Comparison of ENCODE assay signal across 20 cellular contexts in genomic region chr1:84255586-84255985, GRCh38. TPM values are rescaled to one million over a fixed set of nuclear protein-coding genes. Genes with fewer than 3 reads are reported as not detected.
DNase-seq lines count a peak whose midpoint lies in the region; ATAC-seq, FAIRE-seq and TF ChIP-seq lines count a peak whose summit lies in the region.
"Had no signal": no experiment of that assay in that cellular context is flagged by ENCODE, and none has a peak within 500 bp of the region (broad histone marks: within the 10 kb centered on the region; RNA-seq: fewer than 3 reads in every experiment).

No MANE protein-coding gene starts in this region.

- POLR2A ChIA-PET in IMR-90 (lab: Charles Lee; ENCODE audit: unreplicated experiment) (no interaction called here), Panc1 (lab: Charles Lee) (no interaction called here), K562 (lab: Yijun Ruan, JAX) (interaction anchor here (0.6 to 1.3 kb wide), 3 partner anchors 10 to 520 kb away, joined by 3 to 4 read pairs (median 3); no protein-coding TSS in a partner anchor)

- H3K27me3 ChIP-seq in IMR-90 (ENCODE audit: control insufficient read depth, insufficient read depth, low read length) (no peaks in the 10 kb centered on the region), Panc1 (ENCODE audit: control insufficient read depth, insufficient read depth, low read length) (no peaks in the 10 kb centered on the region), K562 (ENCODE audit: control insufficient read depth in 2 of 2, insufficient read depth in 2 of 2, low read length in 2 of 2) (no peaks in the 10 kb centered on the region), thyroid gland (no peaks in the 10 kb centered on the region)
- H3K27me3 ChIP-seq: BE2C had no signal

- CTCF ChIA-PET in IMR-90 (lab: Yijun Ruan, JAX) (no interaction called here), Panc1 (lab: Charles Lee) (no interaction called here), K562 (lab: Yijun Ruan, JAX; ENCODE audit: low intra/inter-chr PET ratio) (no interaction called here)

- no peak for TF ChIP-seq CTCF in IMR-90 (conservative IDR thresholded peaks at IDR 0.05; ENCODE audit: low read depth, low read length)
- no peak for TF ChIP-seq CTCF in Panc1 (IDR thresholded peaks at IDR 0.05)
- TF ChIP-seq CTCF in K562 (IDR thresholded peaks at IDR 0.05 in 2 of 3, conservative IDR thresholded peaks at IDR 0.05 in 1 of 3; ENCODE audit: insufficient read depth in 2 of 3, low read depth in 1 of 3, low read length in 3 of 3) = no peak
- TF ChIP-seq CTCF in thyroid gland (IDR thresholded peaks at IDR 0.05) = no peak
- TF ChIP-seq CTCF in lower leg skin (IDR thresholded peaks at IDR 0.05) = no peak
- no peak for TF ChIP-seq CTCF in coronary artery (IDR thresholded peaks at IDR 0.05)

- TF ChIP-seq EP300 in K562 (IDR thresholded peaks at IDR 0.05; ENCODE audit: low read length) = no peak

- no peak overlapping the region for H4K8ac ChIP-seq in IMR-90 (ENCODE audit: low read depth in 2 of 2, low read length in 2 of 2)

- H4K5ac ChIP-seq in IMR-90 (ENCODE audit: low read depth, low read length) = no peak overlapping the region

- H3K36me3 ChIP-seq in IMR-90 (ENCODE audit: control insufficient read depth, insufficient read depth, low read length) = no peaks in the 10 kb centered on the region
- no peaks in the 10 kb centered on the region for H3K36me3 ChIP-seq in Panc1 (ENCODE audit: control insufficient read depth, insufficient read depth, low read length)
- no peaks in the 10 kb centered on the region for H3K36me3 ChIP-seq in K562 (ENCODE audit: control insufficient read depth, insufficient read depth, low read length)
- no peaks in the 10 kb centered on the region for H3K36me3 ChIP-seq in thyroid gland
- H3K36me3 ChIP-seq: BE2C, HAP-1 had no signal

- H3K9me1 ChIP-seq in IMR-90 (ENCODE audit: insufficient read depth, low read length) (peaks cover 9% of the 10 kb centered on the region), K562 (ENCODE audit: control insufficient read depth, insufficient read depth, low read length) (no peaks in the 10 kb centered on the region)

- no peaks in the 10 kb centered on the region for H3K9me3 ChIP-seq in IMR-90 (ENCODE audit: control insufficient read depth, insufficient read depth, low read length)
- H3K9me3 ChIP-seq in Panc1 (ENCODE audit: control insufficient read depth, insufficient read depth, low read depth, low read length) = peaks cover 10% of the 10 kb centered on the region
- H3K9me3 ChIP-seq in K562 (replicated peaks; ENCODE audit: control insufficient read depth, insufficient read depth, low read depth, low read length) = no peaks in the 10 kb centered on the region
- H3K9me3 ChIP-seq in thyroid gland = no peaks in the 10 kb centered on the region
- H3K9me3 ChIP-seq: BE2C, HAP-1 had no signal

- H2AK5ac ChIP-seq in IMR-90 (ENCODE audit: low read depth, low read length) = peak overlapping the region; percentile 15; the same call in 1 of the 2 replicates

- peaks cover 5% of the 10 kb centered on the region for H3K4me1 ChIP-seq in IMR-90 (ENCODE audit: control insufficient read depth, insufficient read depth, low read length)
- peaks cover 23% of the 10 kb centered on the region for H3K4me1 ChIP-seq in Panc1 (ENCODE audit: control insufficient read depth, insufficient read depth, low read length)
- H3K4me1 ChIP-seq in K562 (replicated peaks in 1 of 2; ENCODE audit: control insufficient read depth in 2 of 2, insufficient read depth in 2 of 2, low read length in 2 of 2) = no peaks in the 10 kb centered on the region; a peak in 1 of 5 replicates
- H3K4me1 ChIP-seq in thyroid gland = peaks cover 29 to 48% of the 10 kb centered on the region in 2 donors
- H3K4me1 ChIP-seq: BE2C had no signal

- in situ Hi-C loops in IMR-90 (cut with MboI; ENCODE audit: low sequenced_read_pairs) (no loop called here), Panc1 (cut with HindIII; ENCODE audit: low pct_unique_long_range_greater_than_20kb, low sequenced_read_pairs) (no loop called here), K562 (cut with MboI) (no loop called here)

- H3K18ac ChIP-seq in IMR-90 (ENCODE audit: low read depth, low read length) = peak overlapping the region; percentile 64; the same call in 1 of the 2 replicates

- no peak overlapping the region for H4K91ac ChIP-seq in IMR-90 (ENCODE audit: insufficient read depth, low read depth, low read length)

- intact Hi-C loops in IMR-90 (cut with micrococcal nuclease) (no loop called here), Panc1 (cut with micrococcal nuclease; ENCODE audit: unreplicated experiment) (no loop called here), K562 (cut with micrococcal nuclease) (no loop called here), thyroid gland (cut with DNase I) (no loop called here), lower leg skin (cut with DNase I; ENCODE audit: low total_unique reads) (no loop called here), cardiac septum (cut with DNase I) (no loop called here)

- H3K79me2 ChIP-seq in K562 (ENCODE audit: control insufficient read depth, insufficient read depth, low read length) = no peaks in the 10 kb centered on the region

- no peak overlapping the region for H3K4me2 ChIP-seq in IMR-90 (ENCODE audit: low read depth, low read length)
- no peak overlapping the region for H3K4me2 ChIP-seq in K562 (ENCODE audit: insufficient read depth, low read length)

- no peak overlapping the region for H3K56ac ChIP-seq in IMR-90 (ENCODE audit: extremely low read depth, insufficient read depth, low read length)

- no peaks in the 10 kb centered on the region for H3K79me1 ChIP-seq in IMR-90 (ENCODE audit: low read depth in 1 of 2, low read length in 2 of 2)

- H2BK20ac ChIP-seq in IMR-90 (ENCODE audit: low read depth, low read length) = no peak overlapping the region

- H3K27ac ChIP-seq in IMR-90 (ENCODE audit: insufficient read depth, low read length) (no peak overlapping the region), Panc1 (ENCODE audit: low read length) (peak overlapping the region; percentile 39; the same call in 1 of the 2 replicates), K562 (ENCODE audit: extremely low read depth, low read depth, low read length) (no peak overlapping the region), thyroid gland (peak overlapping the region; percentile 67 to 87 (median 69)), coronary artery (no peak overlapping the region)
- H3K27ac ChIP-seq: C4-2B had no signal

- no peak overlapping the region; the same call in 1 of the 2 replicates for H3K4ac ChIP-seq in IMR-90 (ENCODE audit: low read depth, low read length)

- DNase-seq in IMR-90 (no peak), Panc1 (ENCODE audit: low read depth, low spot score) (no peak), K562 (ENCODE audit: extremely low read depth in 1 of 4, low spot score in 3 of 4) (peak in 2 of 4 experiments; percentile 12 to 64), thyroid gland (no peak), lower leg skin (ENCODE audit: low spot score in 2 of 2) (no peak), HT-29 (ENCODE audit: low spot score) (no peak), cardiac septum (ENCODE audit: low spot score) (no peak), coronary artery (ENCODE audit: low spot score) (no peak)
- DNase-seq: BE2C; CD4-positive, alpha-beta memory T cell; DMS153; DMS79 treated with DMSO at 0.1 percent for 48 hours; EL; GOT3 had no signal

- dilution Hi-C loops in IMR-90 (cut with HindIII; ENCODE audit: low sequenced_read_pairs, unreplicated experiment) = no loop called here

- H3K9ac ChIP-seq in IMR-90 (ENCODE audit: low read depth, low read length) (no peak overlapping the region), K562 (ENCODE audit: insufficient read depth in 1 of 2, low read depth in 2 of 2, low read length in 2 of 2) (no peak overlapping the region)

- H4K20me1 ChIP-seq in IMR-90 (ENCODE audit: insufficient read depth, low read length) = no peaks in the 10 kb centered on the region
- H4K20me1 ChIP-seq in K562 (replicated peaks; ENCODE audit: control insufficient read depth, insufficient read depth, low read length) = no peaks in the 10 kb centered on the region

- no TSS peak for BruUV-seq in IMR-90 (replicated peaks; lab: Mats Ljungman, UMichigan)
- no TSS peak for BruUV-seq in Panc1 (replicated peaks; lab: Mats Ljungman, UMichigan)
- no TSS peak for BruUV-seq in K562 (replicated peaks; lab: Mats Ljungman, UMichigan)

- no peak overlapping the region for H2AFZ ChIP-seq in IMR-90 (replicated peaks; ENCODE audit: low read length, poor library complexity)
- H2AFZ ChIP-seq in K562 (ENCODE audit: low read depth, low read length) = no peak overlapping the region

- H2BK120ac ChIP-seq in IMR-90 (ENCODE audit: low read depth, low read length) = no peak overlapping the region; the same call in 1 of the 2 replicates

- H2AK9ac ChIP-seq in IMR-90 (replicated peaks; ENCODE audit: low read depth, low read length, poor library complexity) = no peak overlapping the region

- no peak overlapping the region for H3K14ac ChIP-seq in IMR-90 (replicated peaks; ENCODE audit: low read depth, low read length)

- FAIRE-seq in K562 (lab: Jason Lieb, UNC) = peak; percentile 62
- FAIRE-seq: A204.1, D721Med, G401.6, GM12892 had no signal

- no peak overlapping the region for H2BK15ac ChIP-seq in IMR-90 (ENCODE audit: low read depth, low read length)

- no peak for TF ChIP-seq RAD21 in IMR-90 (IDR thresholded peaks at IDR 0.05; ENCODE audit: low read length)
- TF ChIP-seq RAD21 in K562 (CRISPR knock-in tag; conservative IDR thresholded peaks at IDR 0.05 in 1 of 2, IDR thresholded peaks at IDR 0.05 in 1 of 2) = 0 out of 4 replicates have a peak, but pooled peaks of 1 of the 2 experiments have one; percentile 17

- no peak overlapping the region for H3K4me3 ChIP-seq in IMR-90 (ENCODE audit: insufficient read depth, low read depth, low read length)
- no peak overlapping the region for H3K4me3 ChIP-seq in Panc1 (ENCODE audit: low read depth in 2 of 2, low read length in 2 of 2)
- no peak overlapping the region for H3K4me3 ChIP-seq in K562
- H3K4me3 ChIP-seq in thyroid gland (replicated peaks in 1 of 3) = no peak overlapping the region
- H3K4me3 ChIP-seq in lower leg skin (ENCODE audit: low read depth, poor library complexity, severe bottlenecking) = no peak overlapping the region
- H3K4me3 ChIP-seq in coronary artery = no peak overlapping the region
- H3K4me3 ChIP-seq: HAP-1 had no signal

- ATAC-seq in IMR-90 (ENCODE audit: low read depth) (no peak), Panc1 (no peak), K562 (peak; percentile 54)

- H3K23ac ChIP-seq in IMR-90 (ENCODE audit: low read depth, low read length) = no peak overlapping the region

- TF ChIP-seq POLR2A in IMR-90 (IDR thresholded peaks at IDR 0.05; ENCODE audit: low read depth, low read length) = no peak
- no peak for TF ChIP-seq POLR2A in K562 (conservative IDR thresholded peaks at IDR 0.05)
- no peak for TF ChIP-seq POLR2A in thyroid gland (IDR thresholded peaks at IDR 0.05)
- no peak for TF ChIP-seq POLR2A in lower leg skin (IDR thresholded peaks at IDR 0.05)

- no peak overlapping the region for H2BK5ac ChIP-seq in IMR-90 (ENCODE audit: low read depth, low read length, poor library complexity, severe bottlenecking)

RNA-seq across cellular contexts. Expression of gene SAMD13, which starts 45.9 kb away (rescaled TPM):
- total RNA-seq in IMR-90 (2012; rRNA removed) = 0.36 and 0.56 TPM in 2 replicates
- polyA plus RNA-seq in IMR-90 (2012; rRNA removed) = 0.27 and 0.34 TPM in 2 replicates
- 0.17 TPM in 1 of 2 replicates, not detected in the other for polyA plus RNA-seq in IMR-90 (2012; cell fraction: cytosol; rRNA removed)
- 0.16 TPM in 1 of 2 replicates, not detected in the other for polyA plus RNA-seq in IMR-90 (2012; cell fraction: nucleus; rRNA removed; ENCODE audit: low replicate concordance)
- 2.2 TPM for total RNA-seq in Panc1 (2021; ENCODE audit: unreplicated experiment)
- polyA plus RNA-seq in Panc1 (2012; ENCODE audit: insufficient read length) = 1.0 TPM
- total RNA-seq in K562 (2011; cell fraction: chromatin; rRNA removed; ENCODE audit: low replicate concordance) = 1.5 TPM in 1 of 2 replicates, not detected in the other
- total RNA-seq in K562 (2011; cell fraction: nucleolus; rRNA removed) = 0.39 TPM in 1 of 2 replicates, not detected in the other
- total RNA-seq in K562 (2011; cell fraction: nucleoplasm; rRNA removed) = 1.1 TPM in 1 of 2 replicates, not detected in the other
- 0.86 and 1.1 TPM in 2 replicates for total RNA-seq in K562 (2014; rRNA removed)
- 1.1 and 1.3 TPM in 2 replicates for total RNA-seq in K562 (2014; rRNA removed; fragmentation: Illumina TruSeq; extraction: Trizol)
- 1.2 and 1.3 TPM in 2 replicates for total RNA-seq in K562 (2015; rRNA removed; fragmentation: Illumina TruSeq; extraction: Trizol)
- 0.56 and 0.78 TPM in 2 replicates for total RNA-seq in K562 (2021)
- 0.39 and 0.96 TPM in 2 replicates for polyA plus RNA-seq in K562 (2011; rRNA removed)
- 0.09 and 0.21 TPM in 2 replicates for polyA plus RNA-seq in K562 (2011; cell fraction: cytosol; rRNA removed)
- polyA plus RNA-seq in K562 (2011; cell fraction: nucleus; rRNA removed) = 0.25 and 0.78 TPM in 2 replicates
- polyA plus RNA-seq in K562 (2012) = 1.6 and 2.4 TPM in 2 replicates
- 1.1 and 1.2 TPM in 2 replicates for polyA plus RNA-seq in K562 (2014; fragmentation: Illumina TruSeq; extraction: Trizol)
- under 1 TPM; 0.92 to 1.00 TPM for polyA plus RNA-seq in K562 (2014; fragmentation: Nextera tagmentation; extraction: Ambion mirVana)
- polyA plus RNA-seq in K562 (2014; rRNA removed) = 1.7 and 2.7 TPM in 2 replicates
- 0.42 and 1.3 TPM in 2 replicates for polyA minus RNA-seq in K562 (2011; rRNA and poly(A)+ RNA removed)
- not detected in 2 replicates for polyA minus RNA-seq in K562 (2011; cell fraction: cytosol; rRNA and poly(A)+ RNA removed)
- 0.40 TPM in 1 of 2 replicates, not detected in the other for polyA minus RNA-seq in K562 (2011; cell fraction: nucleus; rRNA and poly(A)+ RNA removed)
- 1 to 10 TPM; 5.6 to 9.5 (median 5.9) TPM for total RNA-seq in thyroid gland
- 1 to 10 TPM in 1 of 4 donors, under 1 TPM in 1, not detected in 2; 0.88 to 1.1 TPM for total RNA-seq in lower leg skin
- total RNA-seq in HT-29 (2014; rRNA removed; shearing (Covaris generic)) = 0.43 and 0.60 TPM in 2 replicates
- total RNA-seq in cardiac septum = 0.78 TPM
- total RNA-seq: CD4-positive, alpha-beta memory T cell had no signal

Comparison
In these comparisons a context has a peak if more than half of its experiments do, and no peak if none do; other contexts are left out.
1. H3K27ac ChIP-seq: peak in Panc1 (single experiment) and thyroid gland (3 of 3); none in IMR-90 (single experiment), K562 (single experiment) and coronary artery (0 of 2).